ENCODE assay signal across 8 cellular contexts in the genomic region with DNA sequence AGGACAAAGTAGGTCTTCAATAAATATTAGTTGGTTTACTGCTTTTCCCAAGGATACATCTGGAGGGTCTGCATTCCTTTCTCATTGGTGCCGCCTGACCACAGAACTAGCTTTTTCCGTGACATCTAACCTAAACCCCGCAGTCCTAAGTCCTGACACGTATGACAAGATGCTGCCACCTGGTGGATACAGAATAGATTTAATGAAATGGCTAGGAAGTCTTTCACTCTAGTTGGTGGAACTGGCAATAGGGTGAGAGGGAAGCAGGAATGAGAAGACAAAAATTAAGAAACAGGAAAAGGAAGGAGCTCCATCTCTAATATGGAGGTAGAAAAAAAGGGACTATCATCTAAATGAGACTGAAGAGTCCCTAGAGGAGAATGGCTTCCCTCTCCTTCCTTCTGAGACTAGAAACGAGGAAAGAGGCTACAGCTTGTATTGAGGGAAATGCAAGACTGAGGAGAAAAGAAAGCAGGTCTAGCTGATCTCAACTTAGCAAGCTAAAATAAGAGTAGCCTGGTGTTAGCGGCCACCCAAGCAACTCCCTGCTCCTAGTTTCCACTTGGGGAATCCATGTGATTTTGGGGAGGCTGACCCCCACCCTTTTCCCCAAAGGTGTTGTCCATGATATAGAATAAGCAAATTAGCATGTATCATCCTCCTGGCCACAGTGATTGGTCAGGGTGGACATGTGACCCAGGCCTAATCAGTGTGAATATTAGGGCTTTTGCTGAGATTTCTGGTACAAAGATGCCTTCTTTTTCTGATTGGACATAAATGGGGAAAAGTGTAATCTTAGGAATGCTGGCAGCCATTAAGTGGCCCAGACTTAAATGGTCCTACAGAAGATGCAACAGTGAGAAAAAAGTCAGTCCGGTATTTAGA. TPM values are rescaled to one million over a fixed set of nuclear protein-coding genes. Genes with fewer than 3 reads are reported as not detected.
DNase-seq lines count a peak whose midpoint lies in the region; ATAC-seq and TF ChIP-seq lines count a peak whose summit lies in the region.

No MANE protein-coding gene starts in this region.

- H3K27ac Mint-ChIP-seq in activated naive CD4-positive, alpha-beta T cell treated with anti-CD3 and anti-CD28 coated beads, Interleukin-2, amount 50 U/mL, for 24 hours, result peak overlapping the region; percentile 61

- no peak for TF ChIP-seq POLR2A in ovary (IDR thresholded peaks at IDR 0.05)

- no peak overlapping the region for H3K4me3 ChIP-seq in MG63
- no peak overlapping the region for H3K4me3 ChIP-seq in ovary

- TF ChIP-seq CTCF in 22Rv1 (IDR thresholded peaks at IDR 0.05) (peak; percentile 97), GM12874 (IDR thresholded peaks at IDR 0.05; ENCODE audit: insufficient read depth, low read depth, low read length) (peak; percentile 54), ovary (IDR thresholded peaks at IDR 0.05) (peak; percentile 66 to 92 (median 81))

- ATAC-seq in GM21825 (IDR thresholded peaks at IDR 0.05; ENCODE audit: unreplicated experiment), result no peak

- H3K9me3 ChIP-seq in MG63 (no peaks in the 10 kb centered on the region), ovary (no peaks in the 10 kb centered on the region)

- H3K36me3 Mint-ChIP-seq in activated naive CD4-positive, alpha-beta T cell treated with anti-CD3 and anti-CD28 coated beads, Interleukin-2, amount 50 U/mL, for 24 hours, result peaks cover 8% of the 10 kb centered on the region

- WGBS in ovary, 3 donors, result 23 to 28% (median 27%) methylated on average over 7 of the region's 7 CpGs

- no peak overlapping the region for H3K4me3 Mint-ChIP-seq in activated naive CD4-positive, alpha-beta T cell treated with anti-CD3 and anti-CD28 coated beads, Interleukin-2, amount 50 U/mL, for 24 hours

- peaks cover 37% of the 10 kb centered on the region for H3K4me1 Mint-ChIP-seq in activated naive CD4-positive, alpha-beta T cell treated with anti-CD3 and anti-CD28 coated beads, Interleukin-2, amount 50 U/mL, for 24 hours

- peaks cover 27% of the 10 kb centered on the region for H3K36me3 ChIP-seq in MG63
- H3K36me3 ChIP-seq in ovary, result no peaks in the 10 kb centered on the region

- no peaks in the 10 kb centered on the region for H3K9me3 Mint-ChIP-seq in activated naive CD4-positive, alpha-beta T cell treated with anti-CD3 and anti-CD28 coated beads, Interleukin-2, amount 50 U/mL, for 24 hours

- TF ChIP-seq EP300 in ovary (IDR thresholded peaks at IDR 0.05), result no peak

- H3K4me1 ChIP-seq in ovary (ENCODE audit: insufficient read depth), result peaks cover 2% of the 10 kb centered on the region

- no peaks in the 10 kb centered on the region for H3K27me3 Mint-ChIP-seq in activated naive CD4-positive, alpha-beta T cell treated with anti-CD3 and anti-CD28 coated beads, Interleukin-2, amount 50 U/mL, for 24 hours

- intact Hi-C loops in ovary (cut with DNase I), result loop anchor here (2.0 to 5.0 kb wide), 3 partner anchors 39 to 44 kb away; no protein-coding TSS in a partner anchor

- no peaks in the 10 kb centered on the region for H3K27me3 ChIP-seq in MG63
- H3K27me3 ChIP-seq in ovary, result no peaks in the 10 kb centered on the region

- peak; percentile 48 for DNase-seq in MG63
- peak; percentile 82 for DNase-seq in RPMI7951 (ENCODE audit: low read depth)
- DNase-seq in germinal center (ENCODE audit: low spot score), result peak; percentile 62
- DNase-seq in ovary, result peak in 3 of 5 donors; percentile 33 to 61 (median 39)

- H3K27ac ChIP-seq in 22Rv1 (no peak overlapping the region; the same call in 1 of the 2 replicates), ovary (no peak overlapping the region)

RNA-seq across cellular contexts. Expression of a gene that starts 5.9 kb away (rescaled TPM):
- 39.5 and 61.6 TPM in 2 replicates for total RNA-seq in MG63 (2014; rRNA removed; shearing (Covaris generic); ENCODE audit: low replicate concordance)
- 43.6 and 52.0 TPM in 2 replicates for total RNA-seq in RPMI7951 (2014; rRNA removed; shearing (Covaris generic))
- 10 to 100 TPM; 11.8 to 27.9 (median 22.6) TPM for total RNA-seq in ovary
- 10 to 100 TPM; 12.1 to 38.7 TPM for polyA plus RNA-seq in ovary

RNA-seq across cellular contexts. Expression of a gene that starts 13.9 kb away (rescaled TPM):
- total RNA-seq in MG63 (2014; rRNA removed; shearing (Covaris generic); ENCODE audit: low replicate concordance), result 42.2 and 44.2 TPM in 2 replicates
- total RNA-seq in RPMI7951 (2014; rRNA removed; shearing (Covaris generic)), result 26.4 and 28.4 TPM in 2 replicates
- 10 to 100 TPM; 39.8 to 88.9 (median 63.8) TPM for total RNA-seq in ovary
- 10 to 100 TPM; 40.4 to 65.1 TPM for polyA plus RNA-seq in ovary

RNA-seq across cellular contexts. Expression of a gene that starts 31.4 kb away (rescaled TPM):
- total RNA-seq in MG63 (2014; rRNA removed; shearing (Covaris generic); ENCODE audit: low replicate concordance), result 6.0 and 10.2 TPM in 2 replicates
- 5.1 and 5.2 TPM in 2 replicates for total RNA-seq in RPMI7951 (2014; rRNA removed; shearing (Covaris generic))
- 100 to 1,000 TPM in 1 of 7 donors, 10 to 100 TPM in 6; 29.6 to 117 (median 87.3) TPM for total RNA-seq in ovary
- 10 to 100 TPM; 49.2 to 65.7 TPM for polyA plus RNA-seq in ovary

RNA-seq across cellular contexts. Expression of a gene that starts 58.3 kb away (rescaled TPM):
- 609 and 703 TPM in 2 replicates for total RNA-seq in MG63 (2014; rRNA removed; shearing (Covaris generic); ENCODE audit: low replicate concordance)
- total RNA-seq in RPMI7951 (2014; rRNA removed; shearing (Covaris generic)), result 469 and 498 TPM in 2 replicates
- 100 to 1,000 TPM; 190 to 219 (median 206) TPM for total RNA-seq in ovary
- 100 to 1,000 TPM; 221 to 274 TPM for polyA plus RNA-seq in ovary

RNA-seq across cellular contexts. Expression of a gene that starts 59.0 kb away (rescaled TPM):
- total RNA-seq in MG63 (2014; rRNA removed; shearing (Covaris generic); ENCODE audit: low replicate concordance), result 14.9 and 22.9 TPM in 2 replicates
- total RNA-seq in RPMI7951 (2014; rRNA removed; shearing (Covaris generic)), result 6.7 and 10.9 TPM in 2 replicates
- total RNA-seq in ovary, result 10 to 100 TPM; 20.6 to 37.2 (median 27.6) TPM
- polyA plus RNA-seq in ovary, result 10 to 100 TPM in 1 of 2 donors, 1 to 10 TPM in 1; 6.4 to 16.3 TPM
